9 cellular contexts compared by ENCODE assay signal in genomic region chr11:309558-309855, GRCh38. TPM values are rescaled to one million over a fixed set of nuclear protein-coding genes. Genes with fewer than 3 reads are reported as not detected.
A peak's percentile ranks its signal among the peaks of the same experiment; 100 is the strongest.
DNase-seq lines count a peak whose midpoint lies in the region; ATAC-seq, FAIRE-seq and TF ChIP-seq lines count a peak whose summit lies in the region.
"Had no signal": no experiment of that assay in that cellular context is flagged by ENCODE, and none has a peak within 500 bp of the region (broad histone marks: within the 10 kb centered on the region; RNA-seq: fewer than 3 reads in every experiment).

No MANE protein-coding gene starts in this region.

- BruUV-seq in HepG2 (replicated peaks; lab: Mats Ljungman, UMichigan): TSS peak; percentile 63

- no peaks in the 10 kb centered on the region for H3K27me3 Mint-ChIP-seq in activated CD4-positive, alpha-beta T cell treated with anti-CD3 and anti-CD28 coated beads for 36 hours

- no peaks in the 10 kb centered on the region for H3K36me3 ChIP-seq in adrenal gland (replicated peaks in 1 of 2)
- no peaks in the 10 kb centered on the region for H3K36me3 ChIP-seq in HepG2 (replicated peaks in 1 of 2; ENCODE audit: control insufficient read depth in 1 of 2, insufficient read depth in 2 of 2, low read length in 2 of 2)
- no peaks in the 10 kb centered on the region for H3K36me3 ChIP-seq in stomach smooth muscle (ENCODE audit: control insufficient read depth in 2 of 2, insufficient read depth in 2 of 2, low read length in 2 of 2)

- peaks cover 30% of the 10 kb centered on the region for H3K4me1 Mint-ChIP-seq in activated CD4-positive, alpha-beta T cell treated with anti-CD3 and anti-CD28 coated beads for 36 hours

- intact Hi-C loops in activated CD4-positive, alpha-beta T cell treated with anti-CD3 and anti-CD28 coated beads for 36 hours (cut with DNase I, micrococcal nuclease): loop anchor here in 1 of 2 experiments (2.0 to 5.0 kb wide), 2 partner anchors 59 to 138 kb away; no protein-coding TSS in a partner anchor
- intact Hi-C loops in adrenal gland (cut with DNase I) (loop anchor here in 1 of 2 donors (5.0 kb wide), 1 partner anchor 48 kb away; no protein-coding TSS in a partner anchor), HepG2 (cut with micrococcal nuclease; ENCODE audit: unreplicated experiment) (loop anchor here (5.0 kb wide), 1 partner anchor 48 kb away; no protein-coding TSS in a partner anchor)

- POLR2A ChIA-PET in activated CD4-positive, alpha-beta T cell treated with anti-CD3 and anti-CD28 coated beads for 36 hours (lab: Charles Lee): interaction anchor here (0.9 kb wide), 1 partner anchor 8 kb away, joined by 3 read pairs; no protein-coding TSS in a partner anchor
- POLR2A ChIA-PET in HepG2 (lab: Yijun Ruan, JAX): interaction anchor here (0.9 to 1.9 kb wide), 9 partner anchors 8 to 136 kb away, joined by 3 to 12 read pairs (median 3); partner anchors contain the start of genes BET1L and RIC8A

- peak overlapping the region; percentile 98 for H3K27ac Mint-ChIP-seq in activated CD4-positive, alpha-beta T cell treated with anti-CD3 and anti-CD28 coated beads for 36 hours

- TF ChIP-seq RAD21 in HepG2 (CRISPR knock-in tag; IDR thresholded peaks at IDR 0.05): no peak

- TF ChIP-seq EP300 in HepG2 (IDR thresholded peaks at IDR 0.05; ENCODE audit: low read depth in 2 of 2, low read length in 2 of 2): no peak
- TF ChIP-seq EP300 in HepG2 (CRISPR knock-in tag; IDR thresholded peaks at IDR 0.05; ENCODE audit: borderline replicate concordance): no peak

- no peak for FAIRE-seq in HepG2 (lab: Jason Lieb, UNC)

- 36 to 54% (median 41%) methylated on average over 2 of the region's 2 CpGs for WGBS in adrenal gland, 4 donors
- WGBS in HepG2 (ENCODE audit: low lambda C conversion rate): 72% methylated on average over 2 of the region's 2 CpGs

- H4K20me1 ChIP-seq in HepG2 (ENCODE audit: insufficient read depth, low read length): no peaks in the 10 kb centered on the region

- H3K9ac ChIP-seq in HepG2 (ENCODE audit: insufficient read depth, low read depth, low read length): peak overlapping the region; percentile 42; the same call in 1 of the 2 replicates
- H3K9ac ChIP-seq in stomach smooth muscle (ENCODE audit: low read length in 2 of 2): peak overlapping the region in 1 of 2 donors; percentile 59

- CTCF ChIA-PET in activated CD4-positive, alpha-beta T cell treated with anti-CD3 and anti-CD28 coated beads for 36 hours (lab: Charles Lee): interaction anchor here (0.6 to 1.9 kb wide), 9 partner anchors 7 to 102 kb away, joined by 3 to 12 read pairs (median 4); partner anchors contain the start of genes BET1L and RIC8A
- CTCF ChIA-PET in HepG2 (lab: Yijun Ruan, JAX; ENCODE audit: low intra/inter-chr PET ratio, low total read pairs): no interaction called here

- no peak for DNase-seq in activated CD4-positive, alpha-beta T cell treated with anti-CD3 and anti-CD28 coated beads for 36 hours
- DNase-seq in activated CD4-positive, alpha-beta T cell treated with anti-CD3 and anti-CD28 coated beads for 1 hour: no peak
- DNase-seq in adrenal gland: no peak
- no peak for DNase-seq in HepG2 (ENCODE audit: low spot score)
- DNase-seq in SK-N-DZ (ENCODE audit: low spot score): no peak
- no peak for DNase-seq in GM20000 (ENCODE audit: low spot score)
- DNase-seq in HT-29 (ENCODE audit: low spot score): no peak
- DNase-seq: activated CD4-positive, CD25-positive, alpha-beta regulatory T cell had no signal

- H3K36me3 Mint-ChIP-seq in activated CD4-positive, alpha-beta T cell treated with anti-CD3 and anti-CD28 coated beads for 36 hours (ENCODE audit: low read depth): peaks cover 26% of the 10 kb centered on the region

- H3K4me3 Mint-ChIP-seq in activated CD4-positive, alpha-beta T cell treated with anti-CD3 and anti-CD28 coated beads for 36 hours: peak overlapping the region; percentile 94

- H3K4me3 ChIP-seq in adrenal gland: peak overlapping the region in 1 of 4 donors; percentile 60
- peak overlapping the region; percentile 29 to 69 (median 48); a peak in 5 of 6 replicates for H3K4me3 ChIP-seq in HepG2 (replicated peaks in 1 of 3; ENCODE audit: insufficient read depth in 1 of 3, low read depth in 2 of 3, low read length in 3 of 3)
- H3K4me3 ChIP-seq in stomach smooth muscle (ENCODE audit: low read length in 2 of 2): peak overlapping the region; percentile 73 to 78

- H3K27me3 ChIP-seq in adrenal gland (no peaks in the 10 kb centered on the region), HepG2 (ENCODE audit: control insufficient read depth in 1 of 2, insufficient read depth in 2 of 2, low read length in 2 of 2) (no peaks in the 10 kb centered on the region), stomach smooth muscle (ENCODE audit: control insufficient read depth in 1 of 2, insufficient read depth in 2 of 2, low read length in 2 of 2) (no peaks in the 10 kb centered on the region)

- no peak for TF ChIP-seq POLR2A in adrenal gland (IDR thresholded peaks at IDR 0.05)
- TF ChIP-seq POLR2A in HepG2 (IDR thresholded peaks at IDR 0.05; ENCODE audit: insufficient read depth in 1 of 2, low read depth in 2 of 2, low read length in 2 of 2): no peak

- peak overlapping the region; percentile 2 to 94 (median 64) for H3K27ac ChIP-seq in adrenal gland
- no peak overlapping the region for H3K27ac ChIP-seq in HepG2 (ENCODE audit: extremely low read length, insufficient read depth, low read length)
- H3K27ac ChIP-seq in stomach smooth muscle (ENCODE audit: low read length): peak overlapping the region; percentile 84

- no peak overlapping the region for H2AFZ ChIP-seq in HepG2 (ENCODE audit: low read length)

- peaks cover 7% of the 10 kb centered on the region for H3K79me2 ChIP-seq in HepG2 (ENCODE audit: insufficient read depth, low read length)

- in situ Hi-C loops in HepG2 (cut with HindIII; ENCODE audit: extremely low pct_ligation_motif_present, low pct_unique_long_range_greater_than_20kb): no loop called here

- no peaks in the 10 kb centered on the region for H3K9me3 ChIP-seq in adrenal gland (replicated peaks in 1 of 3)
- no peaks in the 10 kb centered on the region for H3K9me3 ChIP-seq in HepG2 (ENCODE audit: low read length)
- no peaks in the 10 kb centered on the region for H3K9me3 ChIP-seq in stomach smooth muscle (ENCODE audit: control insufficient read depth in 2 of 2, low read length in 2 of 2)

- TF ChIP-seq CTCF in adrenal gland (IDR thresholded peaks at IDR 0.05): no peak
- TF ChIP-seq CTCF in HepG2 (CRISPR knock-in tag; IDR thresholded peaks at IDR 0.05): no peak
- TF ChIP-seq CTCF in GM20000 (IDR thresholded peaks at IDR 0.05; ENCODE audit: extremely low read depth, missing control alignments): no peak

- no peak for ATAC-seq in activated CD4-positive, alpha-beta T cell treated with anti-CD3 and anti-CD28 coated beads for 36 hours
- ATAC-seq in HepG2: no peak

- H3K9me3 Mint-ChIP-seq in activated CD4-positive, alpha-beta T cell treated with anti-CD3 and anti-CD28 coated beads for 36 hours (ENCODE audit: low read depth): no peaks in the 10 kb centered on the region

- H3K4me1 ChIP-seq in adrenal gland (replicated peaks in 1 of 2) (peaks cover 6 to 31% of the 10 kb centered on the region in 2 donors), HepG2 (ENCODE audit: insufficient read depth, low read length) (peaks cover 75% of the 10 kb centered on the region), stomach smooth muscle (ENCODE audit: control insufficient read depth, insufficient read depth, low read length) (peaks cover 33% of the 10 kb centered on the region)

- peak overlapping the region; percentile 83 for H3K4me2 ChIP-seq in HepG2 (ENCODE audit: low read depth, low read length)

RNA-seq across cellular contexts. Expression of gene IFITM2, which starts 1.9 kb away (rescaled TPM):
- 100 to 1,000 TPM; 451 to 474 TPM for total RNA-seq in activated CD4-positive, alpha-beta T cell treated with anti-CD3 and anti-CD28 coated beads for 36 hours
- total RNA-seq in adrenal gland: 100 to 1,000 TPM in 7 of 8 donors, 10 to 100 TPM in 1; 96.5 to 269 (median 190) TPM
- polyA plus RNA-seq in adrenal gland: 100 to 1,000 TPM; 290 to 835 (median 443) TPM
- 10.4 and 13.8 TPM in 2 replicates for total RNA-seq in HepG2 (2016; rRNA removed; fragmentation: Illumina TruSeq; extraction: Trizol)
- 4.6 and 5.5 TPM in 2 replicates for total RNA-seq in HepG2 (2016; cell fraction: cytosol; rRNA removed; fragmentation: Illumina TruSeq; extraction: Trizol; ENCODE audit: low read depth)
- total RNA-seq in HepG2 (2016; cell fraction: insoluble cytoplasmic fraction; rRNA removed; fragmentation: Illumina TruSeq; extraction: Trizol): 11.6 and 12.1 TPM in 2 replicates
- 5.2 and 7.6 TPM in 2 replicates for total RNA-seq in HepG2 (2016; cell fraction: membrane; rRNA removed; fragmentation: Illumina TruSeq; extraction: Trizol)
- total RNA-seq in HepG2 (2016; cell fraction: nucleus; rRNA removed; fragmentation: Illumina TruSeq; extraction: Trizol): 6.0 and 9.0 TPM in 2 replicates
- 267 and 289 TPM in 2 replicates for polyA plus RNA-seq in HepG2 (2011; rRNA removed)
- polyA plus RNA-seq in HepG2 (2011; cell fraction: cytosol; rRNA removed): 371 and 454 TPM in 2 replicates
- 88.0 and 115 TPM in 2 replicates for polyA plus RNA-seq in HepG2 (2011; cell fraction: nucleus; rRNA removed)
- 111 and 258 TPM in 2 replicates for polyA plus RNA-seq in HepG2 (2012)
- polyA plus RNA-seq in HepG2 (2016; cell fraction: cytosol; fragmentation: Illumina TruSeq; extraction: Trizol; ENCODE audit: low read depth): 23.4 and 27.5 TPM in 2 replicates
- 52.2 and 56.6 TPM in 2 replicates for polyA plus RNA-seq in HepG2 (2016; cell fraction: insoluble cytoplasmic fraction; fragmentation: Illumina TruSeq; extraction: Trizol; ENCODE audit: low read depth)
- polyA plus RNA-seq in HepG2 (2016; cell fraction: membrane; fragmentation: Illumina TruSeq; extraction: Trizol; ENCODE audit: low read depth): 26.5 and 30.4 TPM in 2 replicates
- polyA plus RNA-seq in HepG2 (2016; cell fraction: nucleus; fragmentation: Illumina TruSeq; extraction: Trizol; ENCODE audit: insufficient read depth, low read depth): 46.2 and 58.7 TPM in 2 replicates
- 409 and 521 TPM in 2 replicates for polyA minus RNA-seq in HepG2 (2011; rRNA and poly(A)+ RNA removed; ENCODE audit: low replicate concordance)
- polyA minus RNA-seq in HepG2 (2011; cell fraction: cytosol; rRNA and poly(A)+ RNA removed): 52.0 and 52.6 TPM in 2 replicates
- 21.9 and 27.4 TPM in 2 replicates for polyA minus RNA-seq in HepG2 (2011; cell fraction: nucleus; rRNA and poly(A)+ RNA removed)
- 0.24 TPM in 1 of 2 replicates, not detected in the other for polyA plus RNA-seq in SK-N-DZ (2014; cell fraction: cytosol; rRNA removed)
- polyA plus RNA-seq in SK-N-DZ (2014; cell fraction: nucleus; rRNA removed): not detected in 2 replicates
- total RNA-seq in HT-29 (2014; rRNA removed; shearing (Covaris generic)): 31.2 and 32.3 TPM in 2 replicates

RNA-seq across cellular contexts. Expression of gene IFITM1, which starts 4.3 kb away (rescaled TPM):
- total RNA-seq in activated CD4-positive, alpha-beta T cell treated with anti-CD3 and anti-CD28 coated beads for 36 hours: 100 to 1,000 TPM; 248 to 285 TPM
- total RNA-seq in adrenal gland (100 to 1,000 TPM in 3 of 8 donors, 10 to 100 TPM in 5; 52.8 to 238 (median 85.3) TPM), HepG2 (2016; rRNA removed; fragmentation: Illumina TruSeq; extraction: Trizol) (0.38 TPM in 1 of 2 replicates, not detected in the other)
- polyA plus RNA-seq in adrenal gland (100 to 1,000 TPM in 2 of 3 donors, 10 to 100 TPM in 1; 84.6 to 360 (median 139) TPM), HepG2 (2011; rRNA removed) (11.1 and 18.7 TPM in 2 replicates)
- total RNA-seq in HepG2 (2016; cell fraction: cytosol; rRNA removed; fragmentation: Illumina TruSeq; extraction: Trizol; ENCODE audit: low read depth): not detected in 2 replicates
- total RNA-seq in HepG2 (2016; cell fraction: insoluble cytoplasmic fraction; rRNA removed; fragmentation: Illumina TruSeq; extraction: Trizol): 0.24 TPM in 1 of 2 replicates, not detected in the other
- total RNA-seq in HepG2 (2016; cell fraction: membrane; rRNA removed; fragmentation: Illumina TruSeq; extraction: Trizol): 0.34 TPM in 1 of 2 replicates, not detected in the other
- not detected in 2 replicates for total RNA-seq in HepG2 (2016; cell fraction: nucleus; rRNA removed; fragmentation: Illumina TruSeq; extraction: Trizol)
- 15.6 and 17.2 TPM in 2 replicates for polyA plus RNA-seq in HepG2 (2011; cell fraction: cytosol; rRNA removed)
- polyA plus RNA-seq in HepG2 (2011; cell fraction: nucleus; rRNA removed): 4.5 and 6.7 TPM in 2 replicates
- polyA plus RNA-seq in HepG2 (2012): 5.0 and 18.1 TPM in 2 replicates
- 0.40 and 0.62 TPM in 2 replicates for polyA plus RNA-seq in HepG2 (2016; cell fraction: cytosol; fragmentation: Illumina TruSeq; extraction: Trizol; ENCODE audit: low read depth)
- not detected in 2 replicates for polyA plus RNA-seq in HepG2 (2016; cell fraction: insoluble cytoplasmic fraction; fragmentation: Illumina TruSeq; extraction: Trizol; ENCODE audit: low read depth)
- 0.41 TPM in 1 of 2 replicates, not detected in the other for polyA plus RNA-seq in HepG2 (2016; cell fraction: membrane; fragmentation: Illumina TruSeq; extraction: Trizol; ENCODE audit: low read depth)
- 0.85 and 1.3 TPM in 2 replicates for polyA plus RNA-seq in HepG2 (2016; cell fraction: nucleus; fragmentation: Illumina TruSeq; extraction: Trizol; ENCODE audit: insufficient read depth, low read depth)
- polyA minus RNA-seq in HepG2 (2011; rRNA and poly(A)+ RNA removed; ENCODE audit: low replicate concordance): 15.4 and 536 TPM in 2 replicates
- 4.5 and 5.8 TPM in 2 replicates for polyA minus RNA-seq in HepG2 (2011; cell fraction: cytosol; rRNA and poly(A)+ RNA removed)
- 1.5 and 2.7 TPM in 2 replicates for polyA minus RNA-seq in HepG2 (2011; cell fraction: nucleus; rRNA and poly(A)+ RNA removed)
- polyA plus RNA-seq in SK-N-DZ (2014; cell fraction: cytosol; rRNA removed): not detected in 2 replicates
- not detected in 2 replicates for polyA plus RNA-seq in SK-N-DZ (2014; cell fraction: nucleus; rRNA removed)
- total RNA-seq in HT-29 (2014; rRNA removed; shearing (Covaris generic)): 6.8 and 7.6 TPM in 2 replicates

RNA-seq across cellular contexts. Expression of gene IFITM5, which starts 10.2 kb away (rescaled TPM):
- total RNA-seq in activated CD4-positive, alpha-beta T cell treated with anti-CD3 and anti-CD28 coated beads for 36 hours: not detected
- total RNA-seq in adrenal gland (not detected), HepG2 (2016; rRNA removed; fragmentation: Illumina TruSeq; extraction: Trizol) (not detected in 2 replicates)
- polyA plus RNA-seq in adrenal gland (not detected), HepG2 (2011; rRNA removed) (not detected in 2 replicates)
- not detected in 2 replicates for total RNA-seq in HepG2 (2016; cell fraction: cytosol; rRNA removed; fragmentation: Illumina TruSeq; extraction: Trizol; ENCODE audit: low read depth)
- not detected in 2 replicates for total RNA-seq in HepG2 (2016; cell fraction: insoluble cytoplasmic fraction; rRNA removed; fragmentation: Illumina TruSeq; extraction: Trizol)
- not detected in 2 replicates for total RNA-seq in HepG2 (2016; cell fraction: membrane; rRNA removed; fragmentation: Illumina TruSeq; extraction: Trizol)
- total RNA-seq in HepG2 (2016; cell fraction: nucleus; rRNA removed; fragmentation: Illumina TruSeq; extraction: Trizol): not detected in 2 replicates
- not detected in 2 replicates for polyA plus RNA-seq in HepG2 (2011; cell fraction: cytosol; rRNA removed)
- not detected in 2 replicates for polyA plus RNA-seq in HepG2 (2011; cell fraction: nucleus; rRNA removed)
- not detected in 2 replicates for polyA plus RNA-seq in HepG2 (2012)
- polyA plus RNA-seq in HepG2 (2016; cell fraction: cytosol; fragmentation: Illumina TruSeq; extraction: Trizol; ENCODE audit: low read depth): not detected in 2 replicates
- polyA plus RNA-seq in HepG2 (2016; cell fraction: insoluble cytoplasmic fraction; fragmentation: Illumina TruSeq; extraction: Trizol; ENCODE audit: low read depth): not detected in 2 replicates
- polyA plus RNA-seq in HepG2 (2016; cell fraction: membrane; fragmentation: Illumina TruSeq; extraction: Trizol; ENCODE audit: low read depth): not detected in 2 replicates
- not detected in 2 replicates for polyA plus RNA-seq in HepG2 (2016; cell fraction: nucleus; fragmentation: Illumina TruSeq; extraction: Trizol; ENCODE audit: insufficient read depth, low read depth)
- polyA minus RNA-seq in HepG2 (2011; rRNA and poly(A)+ RNA removed; ENCODE audit: low replicate concordance): not detected in 2 replicates
- polyA minus RNA-seq in HepG2 (2011; cell fraction: cytosol; rRNA and poly(A)+ RNA removed): not detected in 2 replicates
- polyA minus RNA-seq in HepG2 (2011; cell fraction: nucleus; rRNA and poly(A)+ RNA removed): not detected in 2 replicates
- polyA plus RNA-seq in SK-N-DZ (2014; cell fraction: cytosol; rRNA removed): not detected in 2 replicates
- polyA plus RNA-seq in SK-N-DZ (2014; cell fraction: nucleus; rRNA removed): not detected in 2 replicates
- not detected in 2 replicates for total RNA-seq in HT-29 (2014; rRNA removed; shearing (Covaris generic))

RNA-seq across cellular contexts. Expression of gene IFITM3, which starts 11.2 kb away (rescaled TPM):
- total RNA-seq in activated CD4-positive, alpha-beta T cell treated with anti-CD3 and anti-CD28 coated beads for 36 hours: 100 to 1,000 TPM in 1 of 2 experiments, 10 to 100 TPM in 1; 77.5 to 122 TPM
- 100 to 1,000 TPM; 120 to 946 (median 395) TPM for total RNA-seq in adrenal gland
- 1,000 to 10,000 TPM in 1 of 3 donors, 100 to 1,000 TPM in 2; 454 to 1,592 (median 502) TPM for polyA plus RNA-seq in adrenal gland
- 30.0 and 52.6 TPM in 2 replicates for total RNA-seq in HepG2 (2016; rRNA removed; fragmentation: Illumina TruSeq; extraction: Trizol)
- total RNA-seq in HepG2 (2016; cell fraction: cytosol; rRNA removed; fragmentation: Illumina TruSeq; extraction: Trizol; ENCODE audit: low read depth): 16.1 and 19.2 TPM in 2 replicates
- 27.9 and 45.1 TPM in 2 replicates for total RNA-seq in HepG2 (2016; cell fraction: insoluble cytoplasmic fraction; rRNA removed; fragmentation: Illumina TruSeq; extraction: Trizol)
- total RNA-seq in HepG2 (2016; cell fraction: membrane; rRNA removed; fragmentation: Illumina TruSeq; extraction: Trizol): 15.2 and 16.4 TPM in 2 replicates
- 36.7 and 42.1 TPM in 2 replicates for total RNA-seq in HepG2 (2016; cell fraction: nucleus; rRNA removed; fragmentation: Illumina TruSeq; extraction: Trizol)
- 163 and 182 TPM in 2 replicates for polyA plus RNA-seq in HepG2 (2011; rRNA removed)
- polyA plus RNA-seq in HepG2 (2011; cell fraction: cytosol; rRNA removed): 316 and 459 TPM in 2 replicates
- polyA plus RNA-seq in HepG2 (2011; cell fraction: nucleus; rRNA removed): 94.3 and 120 TPM in 2 replicates
- 183 and 441 TPM in 2 replicates for polyA plus RNA-seq in HepG2 (2012)
- 87.8 and 96.5 TPM in 2 replicates for polyA plus RNA-seq in HepG2 (2016; cell fraction: cytosol; fragmentation: Illumina TruSeq; extraction: Trizol; ENCODE audit: low read depth)
- polyA plus RNA-seq in HepG2 (2016; cell fraction: insoluble cytoplasmic fraction; fragmentation: Illumina TruSeq; extraction: Trizol; ENCODE audit: low read depth): 109 and 136 TPM in 2 replicates
- 64.1 and 65.9 TPM in 2 replicates for polyA plus RNA-seq in HepG2 (2016; cell fraction: membrane; fragmentation: Illumina TruSeq; extraction: Trizol; ENCODE audit: low read depth)
- polyA plus RNA-seq in HepG2 (2016; cell fraction: nucleus; fragmentation: Illumina TruSeq; extraction: Trizol; ENCODE audit: insufficient read depth, low read depth): 219 and 229 TPM in 2 replicates
- polyA minus RNA-seq in HepG2 (2011; rRNA and poly(A)+ RNA removed; ENCODE audit: low replicate concordance): 405 and 668 TPM in 2 replicates
- polyA minus RNA-seq in HepG2 (2011; cell fraction: cytosol; rRNA and poly(A)+ RNA removed): 180 and 184 TPM in 2 replicates
- polyA minus RNA-seq in HepG2 (2011; cell fraction: nucleus; rRNA and poly(A)+ RNA removed): 31.3 and 46.7 TPM in 2 replicates
- not detected in 2 replicates for polyA plus RNA-seq in SK-N-DZ (2014; cell fraction: cytosol; rRNA removed)
- not detected in 2 replicates for polyA plus RNA-seq in SK-N-DZ (2014; cell fraction: nucleus; rRNA removed)
- total RNA-seq in HT-29 (2014; rRNA removed; shearing (Covaris generic)): 10.6 and 30.1 TPM in 2 replicates

RNA-seq across cellular contexts. Expression of gene PGGHG, which starts 20.6 kb away (rescaled TPM):
- total RNA-seq in activated CD4-positive, alpha-beta T cell treated with anti-CD3 and anti-CD28 coated beads for 36 hours: 10 to 100 TPM; 73.4 to 82.3 TPM
- total RNA-seq in adrenal gland (1 to 10 TPM; 1.2 to 9.8 (median 7.1) TPM), HepG2 (2016; rRNA removed; fragmentation: Illumina TruSeq; extraction: Trizol) (1.5 and 5.9 TPM in 2 replicates)
- polyA plus RNA-seq in adrenal gland (10 to 100 TPM in 2 of 3 donors, under 1 TPM in 1; 0.55 to 77.2 (median 29.4) TPM), HepG2 (2011; rRNA removed) (14.8 and 17.4 TPM in 2 replicates)
- 0.51 and 0.79 TPM in 2 replicates for total RNA-seq in HepG2 (2016; cell fraction: cytosol; rRNA removed; fragmentation: Illumina TruSeq; extraction: Trizol; ENCODE audit: low read depth)
- total RNA-seq in HepG2 (2016; cell fraction: insoluble cytoplasmic fraction; rRNA removed; fragmentation: Illumina TruSeq; extraction: Trizol): 1.7 and 6.0 TPM in 2 replicates
- total RNA-seq in HepG2 (2016; cell fraction: membrane; rRNA removed; fragmentation: Illumina TruSeq; extraction: Trizol): 0.96 and 1.2 TPM in 2 replicates
- 6.6 and 7.9 TPM in 2 replicates for total RNA-seq in HepG2 (2016; cell fraction: nucleus; rRNA removed; fragmentation: Illumina TruSeq; extraction: Trizol)
- polyA plus RNA-seq in HepG2 (2011; cell fraction: cytosol; rRNA removed): 2.8 and 4.0 TPM in 2 replicates
- polyA plus RNA-seq in HepG2 (2011; cell fraction: nucleus; rRNA removed): 254 and 355 TPM in 2 replicates
- 11.4 and 16.7 TPM in 2 replicates for polyA plus RNA-seq in HepG2 (2012)
- 0.29 and 0.37 TPM in 2 replicates for polyA plus RNA-seq in HepG2 (2016; cell fraction: cytosol; fragmentation: Illumina TruSeq; extraction: Trizol; ENCODE audit: low read depth)
- 1.6 and 2.4 TPM in 2 replicates for polyA plus RNA-seq in HepG2 (2016; cell fraction: insoluble cytoplasmic fraction; fragmentation: Illumina TruSeq; extraction: Trizol; ENCODE audit: low read depth)
- polyA plus RNA-seq in HepG2 (2016; cell fraction: membrane; fragmentation: Illumina TruSeq; extraction: Trizol; ENCODE audit: low read depth): 0.88 and 1.1 TPM in 2 replicates
- 30.4 and 30.9 TPM in 2 replicates for polyA plus RNA-seq in HepG2 (2016; cell fraction: nucleus; fragmentation: Illumina TruSeq; extraction: Trizol; ENCODE audit: insufficient read depth, low read depth)
- polyA minus RNA-seq in HepG2 (2011; rRNA and poly(A)+ RNA removed; ENCODE audit: low replicate concordance): 2.9 and 7.7 TPM in 2 replicates
- polyA minus RNA-seq in HepG2 (2011; cell fraction: cytosol; rRNA and poly(A)+ RNA removed): 1.9 and 2.7 TPM in 2 replicates
- 13.7 and 13.8 TPM in 2 replicates for polyA minus RNA-seq in HepG2 (2011; cell fraction: nucleus; rRNA and poly(A)+ RNA removed)
- polyA plus RNA-seq in SK-N-DZ (2014; cell fraction: cytosol; rRNA removed): 0.27 and 3.5 TPM in 2 replicates
- polyA plus RNA-seq in SK-N-DZ (2014; cell fraction: nucleus; rRNA removed): 15.5 and 26.5 TPM in 2 replicates
- total RNA-seq in HT-29 (2014; rRNA removed; shearing (Covaris generic)): 175 and 194 TPM in 2 replicates
